In the genomic region with DNA sequence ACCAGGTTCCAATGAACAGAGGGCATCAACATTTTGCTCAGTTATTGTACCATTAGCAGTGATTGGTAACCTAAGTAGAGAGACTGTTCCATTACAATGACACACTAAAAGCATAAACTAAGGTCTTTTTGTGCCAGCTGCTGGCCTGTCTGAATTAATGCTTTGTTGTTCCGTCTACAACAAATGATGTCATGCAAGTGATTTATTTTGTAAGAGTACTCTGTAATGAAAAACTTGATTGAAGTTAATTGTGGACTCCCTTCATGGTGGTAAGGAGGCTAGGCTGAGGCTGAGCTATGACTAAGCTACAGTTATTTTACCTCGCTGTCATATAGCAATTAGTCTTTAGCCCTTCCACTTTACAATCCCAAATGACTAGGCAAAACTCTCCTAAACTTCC, we compare ENCODE assay signal across 1 cellular context.
A peak's percentile ranks its signal among the peaks of the same experiment; 100 is the strongest.
TF ChIP-seq lines count a peak whose summit lies in the region.

No MANE protein-coding gene starts in this region.

TF ChIP-seq in HepG2, 621 proteins besides CTCF, POLR2A, EP300 and RAD21:
- TF ChIP-seq ZNF160 (CRISPR knock-in tag; IDR thresholded peaks at IDR 0.05), result no peak
- TF ChIP-seq ATF7 (IDR thresholded peaks at IDR 0.05), result peak; percentile 58
- TF ChIP-seq ATF7 (CRISPR knock-in tag; IDR thresholded peaks at IDR 0.05), result no peak
- TF ChIP-seq UBTF (CRISPR knock-in tag; IDR thresholded peaks at IDR 0.05), result no peak
